ENCODE assay signal across 17 cellular contexts in genomic region chr20:13111249-13111911, GRCh38.
DNase-seq lines count a peak whose midpoint lies in the region; ATAC-seq and TF ChIP-seq lines count a peak whose summit lies in the region.
"Had no signal": no experiment of that assay in that cellular context is flagged by ENCODE, and none has a peak within 500 bp of the region (broad histone marks: within the 10 kb centered on the region; RNA-seq: fewer than 3 reads in every experiment).

No MANE protein-coding gene starts in this region.

- H3K27ac Mint-ChIP-seq in natural killer cell = no peak overlapping the region
- H3K27ac Mint-ChIP-seq: B cell; CD4-positive, CD25-positive, alpha-beta regulatory T cell had no signal

- H3K4me3 ChIP-seq in LNCaP clone FGC (ENCODE audit: low read depth, low read length) (no peak overlapping the region), mucosa of descending colon (no peak overlapping the region)
- H3K4me3 ChIP-seq: GM23248, SJSA1 had no signal

- no peak for TF ChIP-seq CTCF in LNCaP clone FGC (IDR thresholded peaks at IDR 0.05; ENCODE audit: control insufficient read depth, extremely low read depth, insufficient read depth)
- no peak for TF ChIP-seq CTCF in mucosa of descending colon (IDR thresholded peaks at IDR 0.05)
- no peak for TF ChIP-seq CTCF in natural killer cell (IDR thresholded peaks at IDR 0.05)

- peak; percentile 82 for ATAC-seq in mucosa of descending colon
- no peak for ATAC-seq in natural killer cell
- ATAC-seq: PC-3 had no signal

- no peak overlapping the region for H3K4me3 Mint-ChIP-seq in natural killer cell
- H3K4me3 Mint-ChIP-seq: B cell; CD4-positive, CD25-positive, alpha-beta regulatory T cell had no signal

- H3K4me1 ChIP-seq in mucosa of descending colon (ENCODE audit: low read depth) = no peaks in the 10 kb centered on the region
- H3K4me1 ChIP-seq: SJSA1 had no signal

- H3K9me3 ChIP-seq in mucosa of descending colon = no peaks in the 10 kb centered on the region
- H3K9me3 ChIP-seq: SJSA1 had no signal

- H3K27me3 Mint-ChIP-seq in natural killer cell (ENCODE audit: low read depth in 2 of 2) = no peaks in the 10 kb centered on the region
- H3K27me3 Mint-ChIP-seq: CD4-positive, CD25-positive, alpha-beta regulatory T cell had no signal

- H3K4me1 Mint-ChIP-seq in natural killer cell = no peaks in the 10 kb centered on the region
- H3K4me1 Mint-ChIP-seq: B cell; CD4-positive, CD25-positive, alpha-beta regulatory T cell had no signal

- intact Hi-C loops in mucosa of descending colon (cut with DNase I, micrococcal nuclease) = loop anchor here in 1 of 2 donors (10.0 kb wide), 1 partner anchor 663 kb away; no protein-coding TSS in a partner anchor
- intact Hi-C loops in natural killer cell (cut with micrococcal nuclease) = no loop called here

- no peaks in the 10 kb centered on the region for H3K36me3 Mint-ChIP-seq in natural killer cell
- H3K36me3 Mint-ChIP-seq: CD4-positive, CD25-positive, alpha-beta regulatory T cell had no signal

- no peaks in the 10 kb centered on the region for H3K36me3 ChIP-seq in mucosa of descending colon (ENCODE audit: low read depth)
- H3K36me3 ChIP-seq: SJSA1 had no signal

- DNase-seq in DMS153 (lab: John Stamatoyannopoulos, UW) (peak; percentile 31), DMS153 treated with DMSO at 0.1 percent for 48 hours (lab: John Stamatoyannopoulos, UW; ENCODE audit: unreplicated experiment) (no peak), LNCaP clone FGC (ENCODE audit: low read depth) (peak; percentile 64), NCI-H774 (lab: John Stamatoyannopoulos, UW) (peak; percentile 5), mucosa of descending colon (peak in 1 of 3 donors; percentile 13), MV-4-11 (lab: John Stamatoyannopoulos, UW) (no peak), natural killer cell (no peak), midbrain (lab: John Stamatoyannopoulos, UW) (no peak)
- DNase-seq: CD4-positive, CD25-positive, alpha-beta regulatory T cell; DMS79 treated with DMSO at 0.1 percent for 48 hours; GM23248; HCEC 1CT; NCI-H1694 treated with DMSO at 0.1 percent for 48 hours; NCI-H2171 treated with DMSO at 0.1 percent for 48 hours; PC-3 had no signal

- no peaks in the 10 kb centered on the region for H3K9me3 Mint-ChIP-seq in natural killer cell
- H3K9me3 Mint-ChIP-seq: CD4-positive, CD25-positive, alpha-beta regulatory T cell had no signal

Comparison
In these comparisons a context has a peak if more than half of its experiments do, and no peak if none do; other contexts are left out.
1. DNase-seq: peak in DMS153 (single experiment), LNCaP clone FGC (single experiment) and NCI-H774 (single experiment); none in DMS153 treated with DMSO at 0.1 percent for 48 hours (single experiment), MV-4-11 (single experiment), natural killer cell (single experiment) and midbrain (single experiment).